In the genomic region with DNA sequence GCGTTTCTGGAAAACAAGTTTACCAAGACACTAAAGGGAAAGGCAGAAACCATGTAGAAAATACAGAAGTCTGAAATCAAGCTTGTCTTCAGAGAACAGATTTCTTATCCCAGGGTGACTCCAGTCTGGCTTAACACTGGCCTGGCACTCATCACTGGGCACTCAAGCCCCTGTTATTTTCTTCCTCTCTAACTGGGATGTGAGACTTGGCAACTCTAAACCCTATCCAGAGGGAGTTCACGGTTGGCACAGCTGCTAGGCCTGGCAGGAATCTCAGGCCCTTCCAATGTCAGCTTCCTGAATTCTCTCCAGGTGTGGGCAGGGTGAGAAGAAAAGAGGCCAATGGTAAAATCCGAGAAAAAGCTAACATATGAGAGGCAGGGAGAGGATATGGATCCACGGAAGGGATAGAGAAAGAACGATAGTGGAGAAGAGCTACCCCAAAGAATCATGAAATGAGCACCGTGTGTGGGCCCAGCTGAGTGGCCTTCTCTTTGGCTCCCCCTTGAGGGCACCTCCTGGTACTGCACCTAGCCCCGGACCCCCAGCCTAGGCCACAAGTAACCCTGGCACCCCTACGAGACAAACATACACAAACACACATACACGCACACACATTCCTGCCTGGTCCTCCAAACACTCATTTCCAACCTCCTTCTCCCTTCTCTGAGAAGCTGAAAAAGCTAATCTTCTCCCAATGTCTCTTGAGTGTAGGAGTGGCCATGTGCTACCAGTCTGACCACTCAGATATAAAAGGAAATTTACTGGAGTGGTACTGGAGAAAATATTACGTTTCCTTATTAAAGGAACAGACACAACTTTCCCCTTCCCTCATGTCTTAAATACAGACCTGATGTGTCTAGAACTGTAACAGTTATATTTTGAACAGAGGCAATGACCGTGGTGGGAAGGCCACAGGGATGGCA, we compare ENCODE assay signal across 8 cellular contexts. TPM values are rescaled to one million over a fixed set of nuclear protein-coding genes. Genes with fewer than 3 reads are reported as not detected.
DNase-seq lines count a peak whose midpoint lies in the region; ATAC-seq and TF ChIP-seq lines count a peak whose summit lies in the region.

No MANE protein-coding gene starts in this region.

- WGBS in upper lobe of left lung, 2 donors = 41 to 42% methylated on average over 11 of the region's 11 CpGs

- no peaks in the 10 kb centered on the region for H3K36me3 Mint-ChIP-seq in activated T-cell treated with anti-CD3 and anti-CD28 coated beads, Interleukin-2, amount 50 U/mL, for 72 hours (ENCODE audit: insufficient read depth in 2 of 2)

- H3K27me3 Mint-ChIP-seq in activated T-cell treated with anti-CD3 and anti-CD28 coated beads, Interleukin-2, amount 50 U/mL, for 72 hours (ENCODE audit: low read depth) = no peaks in the 10 kb centered on the region

- peak overlapping the region; percentile 63 for H3K27ac ChIP-seq in iPS-18a (ENCODE audit: low read length)
- H3K27ac ChIP-seq in upper lobe of left lung = no peak overlapping the region

- H3K9ac ChIP-seq in iPS-18a (ENCODE audit: low read length) = no peak overlapping the region

- no peaks in the 10 kb centered on the region for H3K4me1 Mint-ChIP-seq in activated T-cell treated with anti-CD3 and anti-CD28 coated beads, Interleukin-2, amount 50 U/mL, for 72 hours (ENCODE audit: low read depth)

- DNase-seq in SIG-M5 treated with dmso at 0.1 percent for 504 hours (lab: John Stamatoyannopoulos, UW; ENCODE audit: unreplicated experiment) = peak; percentile 2
- no peak for DNase-seq in SIG-M5 (lab: John Stamatoyannopoulos, UW)
- peak; percentile 5 for DNase-seq in LHCN-M2 (ENCODE audit: low read depth)
- peak; percentile 47 to 48 for DNase-seq in activated T-cell treated with anti-CD3 and anti-CD28 coated beads, Interleukin-2, amount 50 U/mL, for 72 hours
- peak in 1 of 2 donors; percentile 57 for DNase-seq in upper lobe of left lung

- TF ChIP-seq EP300 in upper lobe of left lung (IDR thresholded peaks at IDR 0.05) = peak in 1 of 4 donors; percentile 21

- ATAC-seq in GM21825 (IDR thresholded peaks at IDR 0.05; ENCODE audit: unreplicated experiment) (peak; percentile 87), upper lobe of left lung (ENCODE audit: low FRiP score in 2 of 2) (peak; percentile 58 to 90), HG02840 (IDR thresholded peaks at IDR 0.05; ENCODE audit: low FRiP score, unreplicated experiment) (no peak)
- peak; percentile 44 to 64 for ATAC-seq in activated T-cell treated with anti-CD3 and anti-CD28 coated beads, Interleukin-2, amount 50 U/mL, for 72 hours (replicated peaks in 1 of 2)

- H3K27me3 ChIP-seq in iPS-18a (ENCODE audit: control insufficient read depth, insufficient read depth, low read length) (no peaks in the 10 kb centered on the region), upper lobe of left lung (no peaks in the 10 kb centered on the region)

- no peak overlapping the region for H3K27ac Mint-ChIP-seq in activated T-cell treated with anti-CD3 and anti-CD28 coated beads, Interleukin-2, amount 50 U/mL, for 72 hours

- no peak overlapping the region for H3K4me3 ChIP-seq in iPS-18a (ENCODE audit: low read length)
- no peak overlapping the region for H3K4me3 ChIP-seq in upper lobe of left lung

- H3K4me3 Mint-ChIP-seq in activated T-cell treated with anti-CD3 and anti-CD28 coated beads, Interleukin-2, amount 50 U/mL, for 72 hours = no peak overlapping the region

- no peaks in the 10 kb centered on the region for H3K36me3 ChIP-seq in iPS-18a (ENCODE audit: control insufficient read depth, low read depth, low read length)
- no peaks in the 10 kb centered on the region for H3K36me3 ChIP-seq in upper lobe of left lung

- no peaks in the 10 kb centered on the region for H3K9me3 Mint-ChIP-seq in activated T-cell treated with anti-CD3 and anti-CD28 coated beads, Interleukin-2, amount 50 U/mL, for 72 hours

- TF ChIP-seq POLR2A in upper lobe of left lung (IDR thresholded peaks at IDR 0.05) = no peak

- peak; percentile 58 to 78 (median 65) for TF ChIP-seq CTCF in upper lobe of left lung (IDR thresholded peaks at IDR 0.05)

- H3K9me3 ChIP-seq in iPS-18a (ENCODE audit: control insufficient read depth, low read depth, low read length) = no peaks in the 10 kb centered on the region
- no peaks in the 10 kb centered on the region for H3K9me3 ChIP-seq in upper lobe of left lung

- H3K4me1 ChIP-seq in iPS-18a (ENCODE audit: control insufficient read depth, low read depth, low read length) = no peaks in the 10 kb centered on the region
- H3K4me1 ChIP-seq in upper lobe of left lung = no peaks in the 10 kb centered on the region

RNA-seq across cellular contexts. Expression of a gene that starts 16.6 kb away (rescaled TPM):
- total RNA-seq in LHCN-M2 (2014; rRNA removed) = not detected in 2 replicates
- not detected for polyA plus RNA-seq in LHCN-M2 (2012)
- not detected for total RNA-seq in activated T-cell treated with anti-CD3 and anti-CD28 coated beads, Interleukin-2, amount 50 U/mL, for 72 hours
- total RNA-seq in upper lobe of left lung = 1 to 10 TPM in 3 of 6 donors, under 1 TPM in 3; 0.61 to 2.2 (median 1.4) TPM
